Comparison of ENCODE assay signal across 1 cellular context in genomic region chr11:126011220-126011619, GRCh38.
TF ChIP-seq lines count a peak whose summit lies in the region.

No MANE protein-coding gene starts in this region.

TF ChIP-seq in SK-N-SH treated with all-trans-retinoic acid at 6 μM for 48 hours, 23 proteins besides CTCF, POLR2A, EP300 and RAD21 (continued from another document):
- TF ChIP-seq, protein P1, sequence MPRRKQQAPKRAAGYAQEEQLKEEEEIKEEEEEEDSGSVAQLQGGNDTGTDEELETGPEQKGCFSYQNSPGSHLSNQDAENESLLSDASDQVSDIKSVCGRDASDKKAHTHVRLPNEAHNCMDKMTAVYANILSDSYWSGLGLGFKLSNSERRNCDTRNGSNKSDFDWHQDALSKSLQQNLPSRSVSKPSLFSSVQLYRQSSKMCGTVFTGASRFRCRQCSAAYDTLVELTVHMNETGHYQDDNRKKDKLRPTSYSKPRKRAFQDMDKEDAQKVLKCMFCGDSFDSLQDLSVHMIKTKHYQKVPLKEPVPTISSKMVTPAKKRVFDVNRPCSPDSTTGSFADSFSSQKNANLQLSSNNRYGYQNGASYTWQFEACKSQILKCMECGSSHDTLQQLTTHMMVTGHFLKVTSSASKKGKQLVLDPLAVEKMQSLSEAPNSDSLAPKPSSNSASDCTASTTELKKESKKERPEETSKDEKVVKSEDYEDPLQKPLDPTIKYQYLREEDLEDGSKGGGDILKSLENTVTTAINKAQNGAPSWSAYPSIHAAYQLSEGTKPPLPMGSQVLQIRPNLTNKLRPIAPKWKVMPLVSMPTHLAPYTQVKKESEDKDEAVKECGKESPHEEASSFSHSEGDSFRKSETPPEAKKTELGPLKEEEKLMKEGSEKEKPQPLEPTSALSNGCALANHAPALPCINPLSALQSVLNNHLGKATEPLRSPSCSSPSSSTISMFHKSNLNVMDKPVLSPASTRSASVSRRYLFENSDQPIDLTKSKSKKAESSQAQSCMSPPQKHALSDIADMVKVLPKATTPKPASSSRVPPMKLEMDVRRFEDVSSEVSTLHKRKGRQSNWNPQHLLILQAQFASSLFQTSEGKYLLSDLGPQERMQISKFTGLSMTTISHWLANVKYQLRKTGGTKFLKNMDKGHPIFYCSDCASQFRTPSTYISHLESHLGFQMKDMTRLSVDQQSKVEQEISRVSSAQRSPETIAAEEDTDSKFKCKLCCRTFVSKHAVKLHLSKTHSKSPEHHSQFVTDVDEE (CRISPR knock-in tag; IDR thresholded peaks at IDR 0.05): no peak
- TF ChIP-seq CSDC2 (CRISPR knock-in tag; IDR thresholded peaks at IDR 0.05) (no peak), ZC3H10 (CRISPR knock-in tag; IDR thresholded peaks at IDR 0.05) (no peak), ISL1 (CRISPR knock-in tag; IDR thresholded peaks at IDR 0.05) (no peak)
TF ChIP-seq in SK-N-SH treated with all-trans-retinoic acid at 6 μM for 48 hours: peak in this region for 0.
